1 cellular context compared by ENCODE assay signal in genomic region chr22:37607010-37607911, GRCh38.
A peak's percentile ranks its signal among the peaks of the same experiment; 100 is the strongest.
TF ChIP-seq lines count a peak whose summit lies in the region.

No MANE protein-coding gene starts in this region.

TF ChIP-seq in K562, 482 proteins besides CTCF, POLR2A, EP300 and RAD21 (continued from another document and continues in another):
- TF ChIP-seq E2F6 (IDR thresholded peaks at IDR 0.05; ENCODE audit: borderline replicate concordance in 1 of 2, extremely low read depth in 1 of 2, insufficient read depth in 1 of 2, insufficient read length in 1 of 2, low read depth in 1 of 2, low read length in 1 of 2, poor library complexity in 1 of 2, severe bottlenecking in 1 of 2) (peak in 1 of 2 experiments; percentile 60), MAFG (tag; conservative IDR thresholded peaks at IDR 0.05) (no peak), CBX1 (IDR thresholded peaks at IDR 0.05; ENCODE audit: low read depth) (no peak), EWSR1 (IDR thresholded peaks at IDR 0.05; ENCODE audit: borderline replicate concordance, low read depth, partially characterized antibody) (no peak), ZNF280B (CRISPR knock-in tag; IDR thresholded peaks at IDR 0.05) (no peak), SMAD4 (CRISPR knock-in tag; conservative IDR thresholded peaks at IDR 0.05) (peak; percentile 92), TRIM28 (IDR thresholded peaks at IDR 0.05) (no peak), ARID2 (IDR thresholded peaks at IDR 0.05) (peak; percentile 82), KDM1A (IDR thresholded peaks at IDR 0.05) (peak in 1 of 2 experiments; percentile 31; a peak in 1 of 4 replicates), ZBTB7A (IDR thresholded peaks at IDR 0.05; ENCODE audit: borderline replicate concordance, control insufficient read depth, low read depth, low read length) (peak; percentile 54; the same call in 1 of the 2 replicates), RCOR1 (IDR thresholded peaks at IDR 0.05; ENCODE audit: borderline replicate concordance in 1 of 2, low read depth in 2 of 2, low read length in 2 of 2) (peak in 1 of 2 experiments; percentile 75; a peak in 2 of 4 replicates), TEAD1 (CRISPR knock-in tag; IDR thresholded peaks at IDR 0.05) (no peak), MYC (IDR thresholded peaks at IDR 0.05; ENCODE audit: low read depth, low read length) (0 out of 2 replicates have a peak, but pooled peaks have one; percentile 13), MYC (CRISPR knock-in tag; IDR thresholded peaks at IDR 0.05; ENCODE audit: borderline replicate concordance, low read depth) (no peak), HMGN3 (IDR thresholded peaks at IDR 0.05; ENCODE audit: borderline replicate concordance, extremely low read depth, insufficient read length, low read depth, low read length) (no peak), RBBP5 (IDR thresholded peaks at IDR 0.05; ENCODE audit: borderline replicate concordance, insufficient read depth, low read length, poor library complexity, severe bottlenecking) (no peak), MAZ (CRISPR knock-in tag; conservative IDR thresholded peaks at IDR 0.05 in 1 of 2, IDR thresholded peaks at IDR 0.05 in 1 of 2) (peak in 1 of 2 experiments; percentile 49; a peak in 2 of 4 replicates), CEBPB (tag; IDR thresholded peaks at IDR 0.05) (peak; percentile 79), ATF3 (IDR thresholded peaks at IDR 0.05) (peak; percentile 71), ATF3 (CRISPR knock-in tag; conservative IDR thresholded peaks at IDR 0.05) (no peak), BRD4 (IDR thresholded peaks at IDR 0.05) (no peak), E2F1 (CRISPR knock-in tag; IDR thresholded peaks at IDR 0.05) (no peak), ZEB2 (IDR thresholded peaks at IDR 0.05) (peak; percentile 99), HDAC8 (tag; IDR thresholded peaks at IDR 0.05) (no peak), CEBPG (CRISPR knock-in tag; IDR thresholded peaks at IDR 0.05) (no peak), CEBPG (tag; conservative IDR thresholded peaks at IDR 0.05 in 1 of 2, IDR thresholded peaks at IDR 0.05 in 1 of 2) (peak; percentile 29 to 56; a peak in 2 of 4 replicates), MCM7 (IDR thresholded peaks at IDR 0.05) (no peak), MIER1 (IDR thresholded peaks at IDR 0.05; ENCODE audit: low read depth) (no peak), ZC3H11A (IDR thresholded peaks at IDR 0.05; ENCODE audit: low read depth, low read length) (no peak), NCOA2 (IDR thresholded peaks at IDR 0.05; ENCODE audit: partially characterized antibody in 2 of 2) (no peak), ZNF384 (IDR thresholded peaks at IDR 0.05; ENCODE audit: low read depth, low read length) (peak; percentile 38), ZZZ3 (IDR thresholded peaks at IDR 0.05) (no peak), GABPB1 (CRISPR knock-in tag; IDR thresholded peaks at IDR 0.05) (no peak; the same call in 1 of the 2 replicates), SMARCA4 (IDR thresholded peaks at IDR 0.05) (peak; percentile 65), PCBP1 (IDR thresholded peaks at IDR 0.05; ENCODE audit: low read depth, low read length, poor library complexity, severe bottlenecking) (no peak), NBN (IDR thresholded peaks at IDR 0.05; ENCODE audit: low read depth) (0 out of 2 replicates have a peak, but pooled peaks have one; percentile 15), MNT (conservative IDR thresholded peaks at IDR 0.05) (0 out of 4 replicates have a peak, but pooled peaks of 1 of the 2 experiments have one; percentile 30), ZFP30 (CRISPR knock-in tag; IDR thresholded peaks at IDR 0.05; ENCODE audit: borderline replicate concordance) (no peak), MTA2 (IDR thresholded peaks at IDR 0.05; ENCODE audit: low read depth) (no peak), DEAF1 (CRISPR knock-in tag; IDR thresholded peaks at IDR 0.05) (no peak), HCFC1 (IDR thresholded peaks at IDR 0.05; ENCODE audit: low read depth, low read length) (no peak), SMAD1 (IDR thresholded peaks at IDR 0.05; ENCODE audit: low read depth, low read length, partially characterized antibody) (no peak), ZNF436 (CRISPR knock-in tag; IDR thresholded peaks at IDR 0.05) (no peak), ID3 (CRISPR knock-in tag; IDR thresholded peaks at IDR 0.05) (no peak), ID3 (tag; IDR thresholded peaks at IDR 0.05) (0 out of 2 replicates have a peak, but pooled peaks have one; percentile 44), SRSF9 (IDR thresholded peaks at IDR 0.05; ENCODE audit: borderline replicate concordance, low read depth, low read length) (no peak), CTCFL (IDR thresholded peaks at IDR 0.05; ENCODE audit: borderline replicate concordance, insufficient read depth, low read depth, low read length, poor library complexity, severe bottlenecking) (peak; percentile 38), HMGXB4 (CRISPR knock-in tag; IDR thresholded peaks at IDR 0.05) (no peak)
